In the genomic region with DNA sequence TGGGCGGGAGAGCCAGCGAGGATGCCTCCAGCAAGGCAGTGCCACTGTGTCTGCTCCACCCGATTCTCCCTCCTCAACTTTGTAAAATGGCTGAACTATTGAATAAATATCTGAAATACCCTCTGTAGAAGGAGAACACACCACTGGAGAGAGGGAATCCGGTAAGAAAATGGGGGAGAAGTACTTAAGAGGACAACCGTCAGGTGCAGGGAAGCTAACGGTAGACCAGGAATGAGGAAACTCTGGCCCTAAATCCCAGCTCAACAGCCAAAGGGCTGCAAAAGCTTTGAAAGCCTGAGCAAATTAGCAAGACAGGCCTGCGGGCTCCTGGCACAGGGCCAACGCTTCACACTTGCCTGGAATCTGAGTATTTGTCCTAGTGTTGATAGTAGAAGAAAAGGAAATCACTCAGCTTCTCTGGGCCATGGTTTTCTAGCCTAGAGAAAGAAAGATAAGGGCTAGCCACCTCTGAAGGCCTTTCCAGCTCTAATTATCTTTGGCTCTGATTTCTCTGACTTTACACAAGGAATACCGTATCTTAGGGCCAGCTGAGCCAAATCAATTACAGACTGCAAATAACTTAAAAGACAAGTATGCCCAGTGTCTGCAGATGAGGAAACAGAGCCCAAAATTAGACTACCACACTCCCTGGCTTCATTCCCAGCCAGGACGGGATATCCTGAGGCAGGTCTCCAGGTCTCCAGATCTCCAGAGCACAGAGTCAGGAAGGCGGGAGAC, we compare ENCODE assay signal across 8 cellular contexts.
DNase-seq lines count a peak whose midpoint lies in the region; ATAC-seq and TF ChIP-seq lines count a peak whose summit lies in the region.

No MANE protein-coding gene starts in this region.

- DNase-seq in ACHN = peak; percentile 47
- DNase-seq in NCI-H1105 treated with DMSO at 0.1 percent for 48 hours (lab: John Stamatoyannopoulos, UW) = peak; percentile 50
- DNase-seq in adipocyte (ENCODE audit: low read depth) = peak; percentile 52
- peak; percentile 53 for DNase-seq in iPS-NIHi7 (ENCODE audit: extremely low spot score)
- peak in 1 of 2 donors; percentile 80 for DNase-seq in suprapubic skin (ENCODE audit: low spot score in 2 of 2)
- DNase-seq in stimulated activated CD4-positive, alpha-beta T cell treated with anti-CD3 and anti-CD28 coated beads, Interleukin-4, amount 100 ng/mL, for 24 hours = no peak

- peaks cover 58% of the 10 kb centered on the region for H3K4me1 ChIP-seq in adipocyte (ENCODE audit: control insufficient read depth, insufficient read depth, low read length)
- peaks cover 96% of the 10 kb centered on the region for H3K4me1 ChIP-seq in suprapubic skin

- H3K27me3 ChIP-seq in adipocyte (replicated peaks; ENCODE audit: control insufficient read depth, insufficient read depth, low read length) (no peaks in the 10 kb centered on the region), suprapubic skin (no peaks in the 10 kb centered on the region)

- H3K4me3 ChIP-seq in adipocyte (ENCODE audit: low read length) (no peak overlapping the region), suprapubic skin (no peak overlapping the region)

- in situ Hi-C loops in ACHN (cut with HindIII; ENCODE audit: low pct_ligation_motif_present, low pct_unique_long_range_greater_than_20kb, low sequenced_read_pairs) = no loop called here

- H3K36me3 ChIP-seq in adipocyte (ENCODE audit: control insufficient read depth, insufficient read depth, low read length, severe bottlenecking) (no peaks in the 10 kb centered on the region), suprapubic skin (peaks cover 4% of the 10 kb centered on the region)

- no peak overlapping the region for H3K9ac ChIP-seq in adipocyte (ENCODE audit: low read length)

- 37% methylated on average over 11 of the region's 11 CpGs for WGBS in suprapubic skin

- ATAC-seq in HG02840 (IDR thresholded peaks at IDR 0.05; ENCODE audit: low FRiP score, unreplicated experiment) (no peak), GM21447 (IDR thresholded peaks at IDR 0.05; ENCODE audit: unreplicated experiment) (no peak)

- peak overlapping the region; percentile 73 for H3K27ac ChIP-seq in suprapubic skin

- TF ChIP-seq EP300 in suprapubic skin (IDR thresholded peaks at IDR 0.05) = no peak

- TF ChIP-seq CTCF in suprapubic skin (IDR thresholded peaks at IDR 0.05) = no peak

- H3K9me3 ChIP-seq in adipocyte (ENCODE audit: control insufficient read depth, low read length) (no peaks in the 10 kb centered on the region), suprapubic skin (no peaks in the 10 kb centered on the region)

- TF ChIP-seq POLR2A in suprapubic skin (IDR thresholded peaks at IDR 0.05) = no peak
